Comparison of ENCODE assay signal across 8 cellular contexts in the genomic region with DNA sequence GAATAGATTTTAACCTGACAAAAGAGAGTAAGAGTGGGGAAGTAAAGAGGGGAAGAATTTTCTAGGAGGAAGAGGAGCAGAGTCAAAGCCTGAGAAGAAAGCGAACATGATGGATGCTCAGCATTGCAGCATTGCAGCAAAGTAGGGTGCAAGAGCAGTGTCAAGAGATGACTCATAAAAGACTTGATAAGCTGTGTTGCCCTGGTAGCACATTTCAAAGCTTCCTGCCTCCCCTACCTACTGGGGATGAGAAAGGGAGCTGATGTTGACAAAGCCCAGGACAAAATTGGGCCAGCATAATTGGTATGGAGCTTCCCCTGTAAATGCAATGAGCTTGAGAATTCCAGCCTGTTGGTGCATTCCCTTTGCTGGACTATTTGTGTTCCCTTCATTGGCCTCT.
"Had no signal": no experiment of that assay in that cellular context is flagged by ENCODE, and none has a peak within 500 bp of the region (broad histone marks: within the 10 kb centered on the region; RNA-seq: fewer than 3 reads in every experiment).

No MANE protein-coding gene starts in this region.

- H3K36me3 ChIP-seq: HAP-1 had no signal

- H3K9me3 ChIP-seq: HAP-1 had no signal

- H3K4me1 ChIP-seq: HAP-1 had no signal

- DNase-seq: GM23248, GOT3, H7, HFFc6, IMR-90, KBM-7 had no signal

- H3K27ac ChIP-seq: GM23248, KMS-11 had no signal

- H3K4me2 ChIP-seq: KMS-11 had no signal

- H3K4me3 ChIP-seq: GM23248, HAP-1 had no signal

- H2AFZ ChIP-seq: GM23248 had no signal

- H3K9ac ChIP-seq: GM23248, KMS-11 had no signal
